9 cellular contexts compared by ENCODE assay signal in genomic region chr4:99404595-99405287, GRCh38. TPM values are rescaled to one million over a fixed set of nuclear protein-coding genes. Genes with fewer than 3 reads are reported as not detected.
A peak's percentile ranks its signal among the peaks of the same experiment; 100 is the strongest.
DNase-seq lines count a peak whose midpoint lies in the region; ATAC-seq and TF ChIP-seq lines count a peak whose summit lies in the region.
"Had no signal": no experiment of that assay in that cellular context is flagged by ENCODE, and none has a peak within 500 bp of the region (broad histone marks: within the 10 kb centered on the region; RNA-seq: fewer than 3 reads in every experiment).

No MANE protein-coding gene starts in this region.

- intact Hi-C loops in esophagus squamous epithelium (cut with DNase I), result loop anchor here (10.0 kb wide), 2 partner anchors 200 to 280 kb away; no protein-coding TSS in a partner anchor
- intact Hi-C loops in activated naive CD4-positive, alpha-beta T cell treated with anti-CD3 and anti-CD28 coated beads for 36 hours (cut with micrococcal nuclease), result loop anchor here (1.0 to 10.0 kb wide), 9 partner anchors 59 to 1261 kb away; partner anchors contain the start of genes EIF4E, METAP1 and STPG2

- TF ChIP-seq POLR2A in GM18505 (IDR thresholded peaks at IDR 0.05; ENCODE audit: borderline replicate concordance, extremely low read depth, insufficient read depth, insufficient read length), result no peak
- no peak for TF ChIP-seq POLR2A in esophagus squamous epithelium (IDR thresholded peaks at IDR 0.05)

- POLR2A ChIA-PET in naive thymus-derived CD8-positive, alpha-beta T cell (lab: Charles Lee), result no interaction called here

- 14 to 48% methylated on average over 3 to 4 of the region's 4 CpGs for WGBS in esophagus squamous epithelium, 2 donors

- peaks cover 4% of the 10 kb centered on the region for H3K27me3 Mint-ChIP-seq in GM23338 (ENCODE audit: insufficient read depth, low read depth, poor library complexity)
- H3K27me3 Mint-ChIP-seq in naive thymus-derived CD8-positive, alpha-beta T cell, result peaks cover 0 to 1% (median 0%) of the 10 kb centered on the region in 5 donors
- no peaks in the 10 kb centered on the region for H3K27me3 Mint-ChIP-seq in activated naive CD4-positive, alpha-beta T cell treated with anti-CD3 and anti-CD28 coated beads for 36 hours (ENCODE audit: low read depth)

- H4K20me1 ChIP-seq in GM23338 (replicated peaks; ENCODE audit: insufficient read depth) (no peaks in the 10 kb centered on the region), MM.1S (ENCODE audit: insufficient read depth, low read length) (no peaks in the 10 kb centered on the region)

- H3K27ac ChIP-seq in GM23338 (ENCODE audit: low read depth) (no peak overlapping the region), MM.1S (ENCODE audit: low read length) (peak overlapping the region; percentile 14; the same call in 1 of the 2 replicates), esophagus squamous epithelium (peak overlapping the region in 3 of 4 donors; percentile 70 to 75 (median 73)), skin epidermis (peak overlapping the region in 12 of 21 experiments; percentile 7 to 64 (median 38))

- H3K4me2 ChIP-seq in GM23338 (no peak overlapping the region; the same call in 1 of the 2 replicates), MM.1S (ENCODE audit: low read depth, low read length) (peak overlapping the region; percentile 60)

- H3K4me1 Mint-ChIP-seq in GM23338, result peaks cover 19% of the 10 kb centered on the region
- peaks cover 0 to 5% (median 0%) of the 10 kb centered on the region in 4 donors for H3K4me1 Mint-ChIP-seq in naive thymus-derived CD8-positive, alpha-beta T cell
- no peaks in the 10 kb centered on the region for H3K4me1 Mint-ChIP-seq in activated naive CD4-positive, alpha-beta T cell treated with anti-CD3 and anti-CD28 coated beads for 36 hours (ENCODE audit: low read depth)

- CTCF ChIA-PET in activated naive CD4-positive, alpha-beta T cell treated with anti-CD3 and anti-CD28 coated beads for 36 hours (lab: Charles Lee), result interaction anchor here (0.6 to 2.6 kb wide), 15 partner anchors 9 to 1255 kb away, joined by 3 to 8 read pairs (median 3); partner anchors contain the start of gene METAP1

- H2AFZ ChIP-seq in GM23338 (peak overlapping the region; percentile 16; the same call in 1 of the 2 replicates), MM.1S (ENCODE audit: low read length) (0 out of 2 replicates have a peak overlapping the region, but pooled peaks have one; percentile 30)

- H3K9ac ChIP-seq in MM.1S (ENCODE audit: low read length), result no peak overlapping the region

- H3K9me3 Mint-ChIP-seq in GM23338, result no peaks in the 10 kb centered on the region; the same call in 2 of the 3 replicates
- no peaks in the 10 kb centered on the region for H3K9me3 Mint-ChIP-seq in naive thymus-derived CD8-positive, alpha-beta T cell
- H3K9me3 Mint-ChIP-seq in activated naive CD4-positive, alpha-beta T cell treated with anti-CD3 and anti-CD28 coated beads for 36 hours, result no peaks in the 10 kb centered on the region

- no peak for TF ChIP-seq CTCF in GM23338 (conservative IDR thresholded peaks at IDR 0.05; ENCODE audit: low read depth in 2 of 2)
- no peak for TF ChIP-seq CTCF in MM.1S (IDR thresholded peaks at IDR 0.05; ENCODE audit: low read length)
- TF ChIP-seq CTCF in esophagus squamous epithelium (IDR thresholded peaks at IDR 0.05), result no peak

- no peak overlapping the region for H3K4me3 ChIP-seq in GM23338
- H3K4me3 ChIP-seq in MM.1S (ENCODE audit: low read length), result peak overlapping the region; percentile 26; the same call in 1 of the 2 replicates
- no peak overlapping the region for H3K4me3 ChIP-seq in esophagus squamous epithelium
- no peak overlapping the region for H3K4me3 ChIP-seq in skin epidermis

- no peak overlapping the region for H3K4me3 Mint-ChIP-seq in GM23338
- no peak overlapping the region for H3K4me3 Mint-ChIP-seq in naive thymus-derived CD8-positive, alpha-beta T cell
- H3K4me3 Mint-ChIP-seq in activated naive CD4-positive, alpha-beta T cell treated with anti-CD3 and anti-CD28 coated beads for 36 hours, result no peak overlapping the region

- H3K9me2 ChIP-seq in GM23338 (ENCODE audit: insufficient read depth), result no peaks in the 10 kb centered on the region; the same call in 1 of the 2 replicates
- H3K9me2 ChIP-seq in MM.1S (replicated peaks; ENCODE audit: insufficient read depth, low read length), result no peaks in the 10 kb centered on the region

- no peaks in the 10 kb centered on the region for H3F3A ChIP-seq in GM23338 (replicated peaks; ENCODE audit: low read depth)
- H3F3A ChIP-seq in MM.1S (ENCODE audit: insufficient read depth, low read length), result peaks cover 10% of the 10 kb centered on the region; the same call in 1 of the 2 replicates

- H3K27me3 ChIP-seq in GM23338 (ENCODE audit: insufficient read depth) (no peaks in the 10 kb centered on the region), MM.1S (replicated peaks; ENCODE audit: insufficient read depth, low read length) (no peaks in the 10 kb centered on the region), esophagus squamous epithelium (no peaks in the 10 kb centered on the region)

- DNase-seq in GM23338 (ENCODE audit: low spot score) (peak; percentile 32), MM.1S (peak; percentile 52), esophagus squamous epithelium (lab: John Stamatoyannopoulos, UW) (no peak), NCI-H524 treated with DMSO at 0.1 percent for 48 hours (lab: John Stamatoyannopoulos, UW) (no peak)
- DNase-seq in naive thymus-derived CD8-positive, alpha-beta T cell, result no peak
- no peak for DNase-seq in activated naive CD4-positive, alpha-beta T cell treated with anti-CD3 and anti-CD28 coated beads for 36 hours

- H3K4me1 ChIP-seq in GM23338 (ENCODE audit: insufficient read depth) (peaks cover 17% of the 10 kb centered on the region), MM.1S (ENCODE audit: low read length) (peaks cover 22% of the 10 kb centered on the region), esophagus squamous epithelium (peaks cover 6 to 56% (median 22%) of the 10 kb centered on the region in 3 donors)

- H3K9me3 ChIP-seq in MM.1S (replicated peaks; ENCODE audit: insufficient read depth, low read length) (no peaks in the 10 kb centered on the region), esophagus squamous epithelium (no peaks in the 10 kb centered on the region)

- no peaks in the 10 kb centered on the region for H3K36me3 ChIP-seq in GM23338 (ENCODE audit: insufficient read depth)
- H3K36me3 ChIP-seq in MM.1S (replicated peaks; ENCODE audit: insufficient read depth, low read length), result no peaks in the 10 kb centered on the region
- H3K36me3 ChIP-seq in esophagus squamous epithelium, result no peaks in the 10 kb centered on the region

- peak; percentile 85 for ATAC-seq in GM18505 (IDR thresholded peaks at IDR 0.05; ENCODE audit: unreplicated experiment)
- ATAC-seq in GM23338, result peak; percentile 51
- no peak for ATAC-seq in naive thymus-derived CD8-positive, alpha-beta T cell

- no peak overlapping the region; the same call in 1 of the 2 replicates for H3K27ac Mint-ChIP-seq in GM23338
- H3K27ac Mint-ChIP-seq in naive thymus-derived CD8-positive, alpha-beta T cell, result no peak overlapping the region
- H3K27ac Mint-ChIP-seq in activated naive CD4-positive, alpha-beta T cell treated with anti-CD3 and anti-CD28 coated beads for 36 hours, result no peak overlapping the region

- no peaks in the 10 kb centered on the region for H3K36me3 Mint-ChIP-seq in GM23338 (ENCODE audit: low read depth)
- H3K36me3 Mint-ChIP-seq in naive thymus-derived CD8-positive, alpha-beta T cell, result no peaks in the 10 kb centered on the region
- no peaks in the 10 kb centered on the region for H3K36me3 Mint-ChIP-seq in activated naive CD4-positive, alpha-beta T cell treated with anti-CD3 and anti-CD28 coated beads for 36 hours (ENCODE audit: low read depth)

- H3K79me2 ChIP-seq in GM23338 (replicated peaks; ENCODE audit: insufficient read depth), result no peaks in the 10 kb centered on the region
- no peaks in the 10 kb centered on the region for H3K79me2 ChIP-seq in MM.1S (ENCODE audit: low read length)

TF ChIP-seq in GM23338, 12 proteins besides CTCF, POLR2A, EP300 and RAD21:
- no peak for TF ChIP-seq ZNF114 (CRISPR knock-in tag; IDR thresholded peaks at IDR 0.05)
- no peak for TF ChIP-seq CREB1 (CRISPR knock-in tag; IDR thresholded peaks at IDR 0.05; ENCODE audit: low read depth)
- TF ChIP-seq EZH2phosphoT487 (IDR thresholded peaks at IDR 0.05; ENCODE audit: unreplicated experiment), result no peak
- TF ChIP-seq JUNB (IDR thresholded peaks at IDR 0.05; ENCODE audit: unreplicated experiment), result no peak

RNA-seq across cellular contexts. Expression of gene ADH7, which starts 30.4 kb away (rescaled TPM):
- not detected in 2 replicates for total RNA-seq in GM23338 (2014; rRNA removed; shearing (Covaris generic))
- polyA plus RNA-seq in GM23338 (2016; fragmentation: Nextera tagmentation; extraction: Ambion mirVana), result not detected in 2 replicates
- 100 to 1,000 TPM; 173 to 420 (median 318) TPM for total RNA-seq in esophagus squamous epithelium
- not detected for total RNA-seq in naive thymus-derived CD8-positive, alpha-beta T cell
- not detected for polyA plus RNA-seq in naive thymus-derived CD8-positive, alpha-beta T cell
- not detected for total RNA-seq in activated naive CD4-positive, alpha-beta T cell treated with anti-CD3 and anti-CD28 coated beads for 36 hours
- total RNA-seq: lung microvascular endothelial cell had no signal

RNA-seq across cellular contexts. Expression of gene ADH1C, which starts 52.2 kb away (rescaled TPM):
- not detected in 2 replicates for total RNA-seq in GM23338 (2014; rRNA removed; shearing (Covaris generic))
- not detected in 2 replicates for polyA plus RNA-seq in GM23338 (2016; fragmentation: Nextera tagmentation; extraction: Ambion mirVana)
- total RNA-seq in esophagus squamous epithelium, result 10 to 100 TPM in 2 of 4 donors, 1 to 10 TPM in 1, under 1 TPM in 1; 0.75 to 12.6 (median 8.4) TPM
- total RNA-seq in naive thymus-derived CD8-positive, alpha-beta T cell, result not detected
- polyA plus RNA-seq in naive thymus-derived CD8-positive, alpha-beta T cell, result not detected
- not detected for total RNA-seq in activated naive CD4-positive, alpha-beta T cell treated with anti-CD3 and anti-CD28 coated beads for 36 hours
- total RNA-seq: lung microvascular endothelial cell had no signal

Comparison
In these comparisons a context has a peak if more than half of its experiments do, and no peak if none do; other contexts are left out.
1. ATAC-seq: peak in GM18505 (single experiment) and GM23338 (single experiment); none in naive thymus-derived CD8-positive, alpha-beta T cell (0 of 2).
2. DNase-seq: peak in GM23338 (single experiment) and MM.1S (single experiment); none in esophagus squamous epithelium (single experiment), NCI-H524 treated with DMSO at 0.1 percent for 48 hours (single experiment), naive thymus-derived CD8-positive, alpha-beta T cell (0 of 10) and activated naive CD4-positive, alpha-beta T cell treated with anti-CD3 and anti-CD28 coated beads for 36 hours (single experiment).
3. RNA of gene ADH7, which starts 30.4 kb away (total RNA-seq): 173 to 420 TPM in esophagus squamous epithelium; not detected in GM23338, not detected in naive thymus-derived CD8-positive, alpha-beta T cell and not detected in activated naive CD4-positive, alpha-beta T cell treated with anti-CD3 and anti-CD28 coated beads for 36 hours; every median in the first group is over 100 times any median in the second.